Comparison of ENCODE assay signal across 8 cellular contexts in the genomic region with DNA sequence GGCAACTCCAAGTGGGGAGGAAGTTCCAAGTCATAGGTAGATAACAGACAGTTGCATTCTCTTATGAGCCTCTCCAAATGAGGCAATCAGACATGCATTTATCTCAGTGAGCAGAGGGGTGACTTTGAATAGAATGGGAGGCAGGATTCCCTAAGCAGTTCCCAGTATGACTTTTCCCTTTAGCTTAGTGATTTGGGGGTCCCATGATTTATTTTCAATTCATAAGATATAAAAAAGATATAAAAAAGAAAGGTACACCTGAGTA. TPM values are rescaled to one million over a fixed set of nuclear protein-coding genes. Genes with fewer than 3 reads are reported as not detected.
DNase-seq lines count a peak whose midpoint lies in the region; ATAC-seq, FAIRE-seq and TF ChIP-seq lines count a peak whose summit lies in the region.
"Had no signal": no experiment of that assay in that cellular context is flagged by ENCODE, and none has a peak within 500 bp of the region (broad histone marks: within the 10 kb centered on the region; RNA-seq: fewer than 3 reads in every experiment).

No MANE protein-coding gene starts in this region.

- FAIRE-seq in small intestine (lab: Jason Lieb, UNC), result no peak

- H3K4me1 ChIP-seq in foreskin keratinocyte (peaks cover 20% of the 10 kb centered on the region), small intestine (ENCODE audit: control insufficient read depth in 2 of 2, insufficient read depth in 1 of 2, low read depth in 1 of 2, low read length in 1 of 2) (peaks cover 0 to 3% of the 10 kb centered on the region in 2 donors)

- TF ChIP-seq CTCF in HFF-Myc (IDR thresholded peaks at IDR 0.05; ENCODE audit: low read depth, low read length, missing control alignments) (no peak), foreskin keratinocyte (conservative IDR thresholded peaks at IDR 0.05) (no peak)

- peaks cover 28% of the 10 kb centered on the region for H3K4me1 Mint-ChIP-seq in T-helper 17 cell

- no peak for ATAC-seq in T-helper 17 cell
- no peak for ATAC-seq in foreskin keratinocyte

- H3K36me3 ChIP-seq in small intestine (ENCODE audit: control insufficient read depth in 2 of 2, insufficient read depth in 2 of 2, low read length in 2 of 2), result no peaks in the 10 kb centered on the region

- no peaks in the 10 kb centered on the region for H3K27me3 Mint-ChIP-seq in T-helper 17 cell

- H3K27ac ChIP-seq in foreskin keratinocyte (peak overlapping the region; percentile 88), small intestine (ENCODE audit: low read depth in 1 of 2, low read length in 1 of 2) (peak overlapping the region; percentile 18 to 48)

- no peak for DNase-seq in HFF-Myc (ENCODE audit: extremely low read depth, low read depth)
- DNase-seq in T-helper 17 cell, result no peak
- DNase-seq in foreskin keratinocyte, result no peak
- no peak for DNase-seq in small intestine
- DNase-seq in anterior cingulate cortex (lab: John Stamatoyannopoulos, UW), result no peak
- DNase-seq in dedifferentiated amniotic fluid mesenchymal stem cell (ENCODE audit: extremely low spot score), result no peak
- no peak for DNase-seq in midbrain (lab: John Stamatoyannopoulos, UW)

- H3K4me3 Mint-ChIP-seq in T-helper 17 cell, result peak overlapping the region; percentile 98

- H3K4me3 ChIP-seq in HFF-Myc (replicated peaks; ENCODE audit: low read depth, low read length), result peak overlapping the region; percentile 79
- H3K4me3 ChIP-seq in small intestine (ENCODE audit: low read depth in 1 of 2, low read length in 2 of 2), result peak overlapping the region in 1 of 2 donors; percentile 78

- H3K9me3 ChIP-seq in T-helper 17 cell (ENCODE audit: control insufficient read depth, low read length, poor library complexity, severe bottlenecking), result no peaks in the 10 kb centered on the region
- H3K9me3 ChIP-seq in small intestine (ENCODE audit: control insufficient read depth, low read depth), result no peaks in the 10 kb centered on the region

- H3K36me3 Mint-ChIP-seq in T-helper 17 cell (ENCODE audit: low read depth), result peaks cover 2% of the 10 kb centered on the region

- peak overlapping the region; percentile 100 for H3K27ac Mint-ChIP-seq in T-helper 17 cell

- no peaks in the 10 kb centered on the region for H3K27me3 ChIP-seq in foreskin keratinocyte
- H3K27me3 ChIP-seq in small intestine (ENCODE audit: control insufficient read depth in 2 of 2, insufficient read depth in 2 of 2, low read length in 2 of 2), result no peaks in the 10 kb centered on the region

RNA-seq across cellular contexts. Expression of a gene that starts 0.8 kb away (rescaled TPM):
- total RNA-seq in T-helper 17 cell (10 to 100 TPM; 16.4 to 17.8 TPM), foreskin keratinocyte (18.2 and 18.5 TPM in 2 replicates)
- polyA plus RNA-seq in foreskin keratinocyte (4.1 and 4.5 TPM in 2 replicates), small intestine (10 to 100 TPM in 2 of 3 donors, 1 to 10 TPM in 1; 9.7 to 15.3 (median 11.9) TPM)

RNA-seq across cellular contexts. Expression of a gene that starts 42.1 kb away (rescaled TPM):
- total RNA-seq in T-helper 17 cell (not detected), foreskin keratinocyte (not detected in 2 replicates)
- polyA plus RNA-seq in foreskin keratinocyte (not detected in 2 replicates), small intestine (1 to 10 TPM in 2 of 3 donors, not detected in 1; 1.4 to 7.6 TPM)
- total RNA-seq: NCI-H460 had no signal
